Comparison of ENCODE assay signal across 25 cellular contexts in genomic region chr17:7512105-7512504, GRCh38. TPM values are rescaled to one million over a fixed set of nuclear protein-coding genes. Genes with fewer than 3 reads are reported as not detected.
DNase-seq lines count a peak whose midpoint lies in the region; ATAC-seq, FAIRE-seq and TF ChIP-seq lines count a peak whose summit lies in the region.
"Had no signal": no experiment of that assay in that cellular context is flagged by ENCODE, and none has a peak within 500 bp of the region (broad histone marks: within the 10 kb centered on the region; RNA-seq: fewer than 3 reads in every experiment).

No MANE protein-coding gene starts in this region.

- CTCF ChIA-PET in HepG2 (lab: Yijun Ruan, JAX; ENCODE audit: low intra/inter-chr PET ratio, low total read pairs): no interaction called here

- H3K9me3 ChIP-seq in HepG2 (ENCODE audit: low read length): no peaks in the 10 kb centered on the region
- H3K9me3 ChIP-seq in right lobe of liver: no peaks in the 10 kb centered on the region
- H3K9me3 ChIP-seq: BLaER1 treated with 17β-estradiol and CSF1 and Interleukin-3, amounts not matched to agents 10 nM and 100 nM; HAP-1 had no signal

- H3K4me3 ChIP-seq in HepG2 (replicated peaks in 1 of 3; ENCODE audit: insufficient read depth in 1 of 3, low read depth in 2 of 3, low read length in 3 of 3) (no peak overlapping the region), right lobe of liver (no peak overlapping the region)
- H3K4me3 ChIP-seq: BLaER1 treated with 17β-estradiol and CSF1 and Interleukin-3, amounts not matched to agents 10 nM and 100 nM; GM12878; GM23248; HAP-1 had no signal

- no peak for TF ChIP-seq CTCF in HepG2 (CRISPR knock-in tag; IDR thresholded peaks at IDR 0.05)
- TF ChIP-seq CTCF in right lobe of liver (IDR thresholded peaks at IDR 0.05): no peak

- no peak for TF ChIP-seq RAD21 in HepG2 (CRISPR knock-in tag; IDR thresholded peaks at IDR 0.05)

- no peak for FAIRE-seq in HepG2 (lab: Jason Lieb, UNC)
- FAIRE-seq: GM12878, GM19239 had no signal

- 97% methylated on average over 9 of the region's 15 CpGs for WGBS in HepG2 (ENCODE audit: low lambda C conversion rate)
- 81% methylated on average over 5 of the region's 15 CpGs for WGBS in right lobe of liver (ENCODE audit: insufficient coverage, low coverage, low lambda C conversion rate, missing lambda C conversion rate)

- no peak overlapping the region for H2AFZ ChIP-seq in HepG2 (ENCODE audit: low read length)
- H2AFZ ChIP-seq: GM23248 had no signal

- H3K4me2 ChIP-seq in HepG2 (ENCODE audit: low read depth, low read length): no peak overlapping the region
- H3K4me2 ChIP-seq: BLaER1 treated with 17β-estradiol and CSF1 and Interleukin-3, amounts not matched to agents 10 nM and 100 nM had no signal

- intact Hi-C loops in HepG2 (cut with micrococcal nuclease; ENCODE audit: unreplicated experiment): no loop called here
- intact Hi-C loops in right lobe of liver (cut with DNase I): loop anchor here (5.0 to 10.0 kb wide), 3 partner anchors 50 to 157 kb away; partner anchors contain the start of genes SENP3 (in 2 of the 2), KCTD11 (in 1 of the 2) and TMEM95 (in 1 of the 2)

- TF ChIP-seq POLR2A in HepG2 (IDR thresholded peaks at IDR 0.05; ENCODE audit: insufficient read depth in 1 of 2, low read depth in 2 of 2, low read length in 2 of 2): no peak
- no peak for TF ChIP-seq POLR2A in right lobe of liver (IDR thresholded peaks at IDR 0.05)

- in situ Hi-C loops in HepG2 (cut with HindIII; ENCODE audit: extremely low pct_ligation_motif_present, low pct_unique_long_range_greater_than_20kb): loop anchor here (5.0 kb wide), 1 partner anchor 45 kb away; the partner anchor contains the start of gene TNFSF13

- TF ChIP-seq EP300 in HepG2 (IDR thresholded peaks at IDR 0.05; ENCODE audit: low read depth in 2 of 2, low read length in 2 of 2): no peak
- TF ChIP-seq EP300 in HepG2 (CRISPR knock-in tag; IDR thresholded peaks at IDR 0.05; ENCODE audit: borderline replicate concordance): no peak

- H3K4me3 Mint-ChIP-seq in central memory CD8-positive, alpha-beta T cell: no peak overlapping the region
- H3K4me3 Mint-ChIP-seq: B cell; CD8-positive, alpha-beta T cell; IgD-negative memory B cell had no signal

- no peaks in the 10 kb centered on the region for H3K79me2 ChIP-seq in HepG2 (ENCODE audit: insufficient read depth, low read length)

- DNase-seq in HepG2 (ENCODE audit: low spot score) (no peak), right lobe of liver (no peak), mucosa of gallbladder (ENCODE audit: low spot score) (no peak), substantia nigra (lab: John Stamatoyannopoulos, UW) (no peak)
- no peak for DNase-seq in central memory CD8-positive, alpha-beta T cell (ENCODE audit: low spot score in 2 of 2)
- DNase-seq: Calu3; CD8-positive, alpha-beta T cell; DMS 273 treated with DMSO at 0.1 percent for 48 hours; DMS53; DND-41; EL; GM23248 had no signal

- H3K27ac ChIP-seq in HepG2 (ENCODE audit: extremely low read length, insufficient read depth, low read length) (no peak overlapping the region), right lobe of liver (no peak overlapping the region), substantia nigra (ENCODE audit: low read depth, low read length, poor library complexity, severe bottlenecking) (no peak overlapping the region)
- H3K27ac ChIP-seq: BLaER1 treated with 17β-estradiol and CSF1 and Interleukin-3, amounts not matched to agents 10 nM and 100 nM; GM23248; HL-60 had no signal

- H3K4me1 ChIP-seq in HepG2 (ENCODE audit: insufficient read depth, low read length) (peaks cover 5% of the 10 kb centered on the region), right lobe of liver (peaks cover 0 to 11% (median 0%) of the 10 kb centered on the region in 4 donors)
- H3K4me1 ChIP-seq: HAP-1 had no signal

- no peaks in the 10 kb centered on the region for H3K27me3 Mint-ChIP-seq in central memory CD8-positive, alpha-beta T cell
- H3K27me3 Mint-ChIP-seq: B cell, IgD-negative memory B cell had no signal

- peak overlapping the region; percentile 84 for H3K27ac Mint-ChIP-seq in central memory CD8-positive, alpha-beta T cell (ENCODE audit: low read depth)
- H3K27ac Mint-ChIP-seq: B cell, IgD-negative memory B cell had no signal

- H3K36me3 ChIP-seq in HepG2 (replicated peaks in 1 of 2; ENCODE audit: control insufficient read depth in 1 of 2, insufficient read depth in 2 of 2, low read length in 2 of 2) (peaks cover 34 to 62% of the 10 kb centered on the region in 2 experiments), right lobe of liver (peaks cover 4 to 63% (median 34%) of the 10 kb centered on the region in 4 donors)

- POLR2A ChIA-PET in HepG2 (lab: Yijun Ruan, JAX): no interaction called here

- H3K27me3 ChIP-seq in HepG2 (ENCODE audit: control insufficient read depth in 1 of 2, insufficient read depth in 2 of 2, low read length in 2 of 2) (no peaks in the 10 kb centered on the region), right lobe of liver (no peaks in the 10 kb centered on the region)
- H3K27me3 ChIP-seq: BLaER1 treated with 17β-estradiol and CSF1 and Interleukin-3, amounts not matched to agents 10 nM and 100 nM had no signal

- H3K36me3 Mint-ChIP-seq in central memory CD8-positive, alpha-beta T cell (ENCODE audit: insufficient read depth): peaks cover 76% of the 10 kb centered on the region

- no TSS peak for BruUV-seq in HepG2 (replicated peaks; lab: Mats Ljungman, UMichigan)

- no peaks in the 10 kb centered on the region for H3K9me3 Mint-ChIP-seq in central memory CD8-positive, alpha-beta T cell
- H3K9me3 Mint-ChIP-seq: CD8-positive, alpha-beta T cell; IgD-negative memory B cell had no signal

- no peak overlapping the region for H3K9ac ChIP-seq in HepG2 (ENCODE audit: insufficient read depth, low read depth, low read length)
- H3K9ac ChIP-seq: BLaER1 treated with 17β-estradiol and CSF1 and Interleukin-3, amounts not matched to agents 10 nM and 100 nM; GM23248 had no signal

- H3K4me1 Mint-ChIP-seq in central memory CD8-positive, alpha-beta T cell: peaks cover 8% of the 10 kb centered on the region
- H3K4me1 Mint-ChIP-seq: B cell, IgD-negative memory B cell had no signal

- H4K20me1 ChIP-seq in HepG2 (ENCODE audit: insufficient read depth, low read length): no peaks in the 10 kb centered on the region

- ATAC-seq in HepG2 (no peak; the same call in 2 of the 3 replicates), right lobe of liver (no peak), esophagus mucosa (peak; percentile 3), HG02884 (IDR thresholded peaks at IDR 0.05; ENCODE audit: unreplicated experiment) (no peak)
- ATAC-seq in central memory CD8-positive, alpha-beta T cell (replicated peaks; ENCODE audit: extremely low read depth, poor library complexity, severe bottlenecking): no peak
- ATAC-seq: GM12878 had no signal

RNA-seq across cellular contexts. Expression of gene POLR2A, which starts 27.9 kb away (rescaled TPM):
- 17.8 and 63.2 TPM in 2 replicates for total RNA-seq in HepG2 (2016; rRNA removed; fragmentation: Illumina TruSeq; extraction: Trizol)
- 31.8 and 37.1 TPM in 2 replicates for total RNA-seq in HepG2 (2016; cell fraction: cytosol; rRNA removed; fragmentation: Illumina TruSeq; extraction: Trizol; ENCODE audit: low read depth)
- 16.0 and 50.4 TPM in 2 replicates for total RNA-seq in HepG2 (2016; cell fraction: insoluble cytoplasmic fraction; rRNA removed; fragmentation: Illumina TruSeq; extraction: Trizol)
- total RNA-seq in HepG2 (2016; cell fraction: membrane; rRNA removed; fragmentation: Illumina TruSeq; extraction: Trizol): 16.5 and 17.5 TPM in 2 replicates
- total RNA-seq in HepG2 (2016; cell fraction: nucleus; rRNA removed; fragmentation: Illumina TruSeq; extraction: Trizol): 46.2 and 49.6 TPM in 2 replicates
- 17.2 and 18.3 TPM in 2 replicates for polyA plus RNA-seq in HepG2 (2011; rRNA removed)
- polyA plus RNA-seq in HepG2 (2011; cell fraction: cytosol; rRNA removed): 4.8 and 6.3 TPM in 2 replicates
- 85.5 and 109 TPM in 2 replicates for polyA plus RNA-seq in HepG2 (2011; cell fraction: nucleus; rRNA removed)
- polyA plus RNA-seq in HepG2 (2012): 43.9 and 44.8 TPM in 2 replicates
- 1.2 and 1.6 TPM in 2 replicates for polyA plus RNA-seq in HepG2 (2016; cell fraction: cytosol; fragmentation: Illumina TruSeq; extraction: Trizol; ENCODE audit: low read depth)
- polyA plus RNA-seq in HepG2 (2016; cell fraction: insoluble cytoplasmic fraction; fragmentation: Illumina TruSeq; extraction: Trizol; ENCODE audit: low read depth): 25.1 and 41.6 TPM in 2 replicates
- polyA plus RNA-seq in HepG2 (2016; cell fraction: membrane; fragmentation: Illumina TruSeq; extraction: Trizol; ENCODE audit: low read depth): 2.8 and 4.1 TPM in 2 replicates
- 62.8 and 68.8 TPM in 2 replicates for polyA plus RNA-seq in HepG2 (2016; cell fraction: nucleus; fragmentation: Illumina TruSeq; extraction: Trizol; ENCODE audit: insufficient read depth, low read depth)
- polyA minus RNA-seq in HepG2 (2011; rRNA and poly(A)+ RNA removed; ENCODE audit: low replicate concordance): 200 and 209 TPM in 2 replicates
- polyA minus RNA-seq in HepG2 (2011; cell fraction: cytosol; rRNA and poly(A)+ RNA removed): 71.5 and 80.7 TPM in 2 replicates
- polyA minus RNA-seq in HepG2 (2011; cell fraction: nucleus; rRNA and poly(A)+ RNA removed): 159 and 190 TPM in 2 replicates
- 10 to 100 TPM; 36.1 to 49.9 (median 46.0) TPM for total RNA-seq in right lobe of liver
- total RNA-seq in esophagus mucosa: 116 TPM
- 133 TPM for total RNA-seq in mucosa of gallbladder

RNA-seq across cellular contexts. Expression of gene SLC35G6, which starts 30.9 kb away (rescaled TPM):
- 0.07 TPM in 1 of 2 replicates, not detected in the other for total RNA-seq in HepG2 (2016; rRNA removed; fragmentation: Illumina TruSeq; extraction: Trizol)
- not detected in 2 replicates for total RNA-seq in HepG2 (2016; cell fraction: cytosol; rRNA removed; fragmentation: Illumina TruSeq; extraction: Trizol; ENCODE audit: low read depth)
- not detected in 2 replicates for total RNA-seq in HepG2 (2016; cell fraction: insoluble cytoplasmic fraction; rRNA removed; fragmentation: Illumina TruSeq; extraction: Trizol)
- total RNA-seq in HepG2 (2016; cell fraction: membrane; rRNA removed; fragmentation: Illumina TruSeq; extraction: Trizol): not detected in 2 replicates
- total RNA-seq in HepG2 (2016; cell fraction: nucleus; rRNA removed; fragmentation: Illumina TruSeq; extraction: Trizol): not detected in 2 replicates
- polyA plus RNA-seq in HepG2 (2011; rRNA removed): 0.04 TPM in 1 of 2 replicates, not detected in the other
- polyA plus RNA-seq in HepG2 (2011; cell fraction: cytosol; rRNA removed): not detected in 2 replicates
- polyA plus RNA-seq in HepG2 (2011; cell fraction: nucleus; rRNA removed): not detected in 2 replicates
- 0.09 and 0.16 TPM in 2 replicates for polyA plus RNA-seq in HepG2 (2012)
- not detected in 2 replicates for polyA plus RNA-seq in HepG2 (2016; cell fraction: cytosol; fragmentation: Illumina TruSeq; extraction: Trizol; ENCODE audit: low read depth)
- polyA plus RNA-seq in HepG2 (2016; cell fraction: insoluble cytoplasmic fraction; fragmentation: Illumina TruSeq; extraction: Trizol; ENCODE audit: low read depth): not detected in 2 replicates
- not detected in 2 replicates for polyA plus RNA-seq in HepG2 (2016; cell fraction: membrane; fragmentation: Illumina TruSeq; extraction: Trizol; ENCODE audit: low read depth)
- polyA plus RNA-seq in HepG2 (2016; cell fraction: nucleus; fragmentation: Illumina TruSeq; extraction: Trizol; ENCODE audit: insufficient read depth, low read depth): not detected in 2 replicates
- polyA minus RNA-seq in HepG2 (2011; rRNA and poly(A)+ RNA removed; ENCODE audit: low replicate concordance): not detected in 2 replicates
- not detected in 2 replicates for polyA minus RNA-seq in HepG2 (2011; cell fraction: cytosol; rRNA and poly(A)+ RNA removed)
- polyA minus RNA-seq in HepG2 (2011; cell fraction: nucleus; rRNA and poly(A)+ RNA removed): not detected in 2 replicates
- not detected for total RNA-seq in right lobe of liver
- total RNA-seq in esophagus mucosa: not detected
- total RNA-seq in mucosa of gallbladder: not detected
- total RNA-seq: A172; Calu3; CD8-positive, alpha-beta T cell; G401; GM12878; GM23248; H4; HT1080 had no signal
- polyA plus RNA-seq: IgD-negative memory B cell had no signal

RNA-seq across cellular contexts. Expression of gene ZBTB4, which starts 32.7 kb away (rescaled TPM):
- total RNA-seq in HepG2 (2016; rRNA removed; fragmentation: Illumina TruSeq; extraction: Trizol) (3.3 and 4.3 TPM in 2 replicates), right lobe of liver (10 to 100 TPM in 1 of 6 experiments, 1 to 10 TPM in 5; 5.7 to 10.5 (median 7.9) TPM), esophagus mucosa (21.0 TPM), mucosa of gallbladder (82.8 TPM)
- 0.40 and 0.53 TPM in 2 replicates for total RNA-seq in HepG2 (2016; cell fraction: cytosol; rRNA removed; fragmentation: Illumina TruSeq; extraction: Trizol; ENCODE audit: low read depth)
- total RNA-seq in HepG2 (2016; cell fraction: insoluble cytoplasmic fraction; rRNA removed; fragmentation: Illumina TruSeq; extraction: Trizol): 3.5 and 4.2 TPM in 2 replicates
- total RNA-seq in HepG2 (2016; cell fraction: membrane; rRNA removed; fragmentation: Illumina TruSeq; extraction: Trizol): 2.0 and 2.1 TPM in 2 replicates
- 4.9 and 5.7 TPM in 2 replicates for total RNA-seq in HepG2 (2016; cell fraction: nucleus; rRNA removed; fragmentation: Illumina TruSeq; extraction: Trizol)
- polyA plus RNA-seq in HepG2 (2011; rRNA removed): 7.4 and 7.9 TPM in 2 replicates
- polyA plus RNA-seq in HepG2 (2011; cell fraction: cytosol; rRNA removed): 5.5 and 5.7 TPM in 2 replicates
- polyA plus RNA-seq in HepG2 (2011; cell fraction: nucleus; rRNA removed): 16.5 and 17.2 TPM in 2 replicates
- polyA plus RNA-seq in HepG2 (2012): 7.9 and 9.5 TPM in 2 replicates
- 0.25 and 0.36 TPM in 2 replicates for polyA plus RNA-seq in HepG2 (2016; cell fraction: cytosol; fragmentation: Illumina TruSeq; extraction: Trizol; ENCODE audit: low read depth)
- polyA plus RNA-seq in HepG2 (2016; cell fraction: insoluble cytoplasmic fraction; fragmentation: Illumina TruSeq; extraction: Trizol; ENCODE audit: low read depth): 4.0 and 4.5 TPM in 2 replicates
- 1.1 and 1.4 TPM in 2 replicates for polyA plus RNA-seq in HepG2 (2016; cell fraction: membrane; fragmentation: Illumina TruSeq; extraction: Trizol; ENCODE audit: low read depth)
- polyA plus RNA-seq in HepG2 (2016; cell fraction: nucleus; fragmentation: Illumina TruSeq; extraction: Trizol; ENCODE audit: insufficient read depth, low read depth): 10.4 and 11.2 TPM in 2 replicates
- polyA minus RNA-seq in HepG2 (2011; rRNA and poly(A)+ RNA removed; ENCODE audit: low replicate concordance): 19.5 and 24.6 TPM in 2 replicates
- polyA minus RNA-seq in HepG2 (2011; cell fraction: cytosol; rRNA and poly(A)+ RNA removed): 6.2 and 7.2 TPM in 2 replicates
- polyA minus RNA-seq in HepG2 (2011; cell fraction: nucleus; rRNA and poly(A)+ RNA removed): 12.5 and 14.9 TPM in 2 replicates

RNA-seq across cellular contexts. Expression of gene TNFSF12, which starts 36.8 kb away (rescaled TPM):
- 0.73 and 0.93 TPM in 2 replicates for total RNA-seq in HepG2 (2016; rRNA removed; fragmentation: Illumina TruSeq; extraction: Trizol)
- total RNA-seq in HepG2 (2016; cell fraction: cytosol; rRNA removed; fragmentation: Illumina TruSeq; extraction: Trizol; ENCODE audit: low read depth): 3.9 and 4.8 TPM in 2 replicates
- 0.97 and 1.6 TPM in 2 replicates for total RNA-seq in HepG2 (2016; cell fraction: insoluble cytoplasmic fraction; rRNA removed; fragmentation: Illumina TruSeq; extraction: Trizol)
- total RNA-seq in HepG2 (2016; cell fraction: membrane; rRNA removed; fragmentation: Illumina TruSeq; extraction: Trizol): 3.9 and 5.7 TPM in 2 replicates
- total RNA-seq in HepG2 (2016; cell fraction: nucleus; rRNA removed; fragmentation: Illumina TruSeq; extraction: Trizol): 1.2 TPM in 1 of 2 replicates, not detected in the other
- 6.3 and 7.2 TPM in 2 replicates for polyA plus RNA-seq in HepG2 (2011; rRNA removed)
- 7.6 and 10.0 TPM in 2 replicates for polyA plus RNA-seq in HepG2 (2011; cell fraction: cytosol; rRNA removed)
- 5.3 and 5.4 TPM in 2 replicates for polyA plus RNA-seq in HepG2 (2011; cell fraction: nucleus; rRNA removed)
- 5.1 and 5.5 TPM in 2 replicates for polyA plus RNA-seq in HepG2 (2012)
- polyA plus RNA-seq in HepG2 (2016; cell fraction: cytosol; fragmentation: Illumina TruSeq; extraction: Trizol; ENCODE audit: low read depth): 13.4 and 14.8 TPM in 2 replicates
- 1.9 and 2.1 TPM in 2 replicates for polyA plus RNA-seq in HepG2 (2016; cell fraction: insoluble cytoplasmic fraction; fragmentation: Illumina TruSeq; extraction: Trizol; ENCODE audit: low read depth)
- polyA plus RNA-seq in HepG2 (2016; cell fraction: membrane; fragmentation: Illumina TruSeq; extraction: Trizol; ENCODE audit: low read depth): 12.4 and 14.7 TPM in 2 replicates
- 1.4 and 2.2 TPM in 2 replicates for polyA plus RNA-seq in HepG2 (2016; cell fraction: nucleus; fragmentation: Illumina TruSeq; extraction: Trizol; ENCODE audit: insufficient read depth, low read depth)
- 2.1 and 2.2 TPM in 2 replicates for polyA minus RNA-seq in HepG2 (2011; rRNA and poly(A)+ RNA removed; ENCODE audit: low replicate concordance)
- 1.8 and 2.3 TPM in 2 replicates for polyA minus RNA-seq in HepG2 (2011; cell fraction: cytosol; rRNA and poly(A)+ RNA removed)
- polyA minus RNA-seq in HepG2 (2011; cell fraction: nucleus; rRNA and poly(A)+ RNA removed): 0.99 and 1.0 TPM in 2 replicates
- total RNA-seq in right lobe of liver: 10 to 100 TPM in 4 of 6 experiments, 1 to 10 TPM in 2; 6.1 to 14.7 (median 11.4) TPM
- 2.7 TPM for total RNA-seq in esophagus mucosa
- 81.5 TPM for total RNA-seq in mucosa of gallbladder
- total RNA-seq: G401 had no signal

RNA-seq across cellular contexts. Expression of gene TNFSF13, which starts 46.4 kb away (rescaled TPM):
- total RNA-seq in HepG2 (2016; rRNA removed; fragmentation: Illumina TruSeq; extraction: Trizol) (1.7 and 2.5 TPM in 2 replicates), right lobe of liver (10 to 100 TPM in 2 of 6 experiments, 1 to 10 TPM in 4; 4.3 to 13.0 (median 6.2) TPM), esophagus mucosa (6.4 TPM), mucosa of gallbladder (120 TPM)
- total RNA-seq in HepG2 (2016; cell fraction: cytosol; rRNA removed; fragmentation: Illumina TruSeq; extraction: Trizol; ENCODE audit: low read depth): 0.20 and 0.79 TPM in 2 replicates
- 2.0 and 2.2 TPM in 2 replicates for total RNA-seq in HepG2 (2016; cell fraction: insoluble cytoplasmic fraction; rRNA removed; fragmentation: Illumina TruSeq; extraction: Trizol)
- 1.1 and 2.2 TPM in 2 replicates for total RNA-seq in HepG2 (2016; cell fraction: membrane; rRNA removed; fragmentation: Illumina TruSeq; extraction: Trizol)
- 2.9 and 3.2 TPM in 2 replicates for total RNA-seq in HepG2 (2016; cell fraction: nucleus; rRNA removed; fragmentation: Illumina TruSeq; extraction: Trizol)
- polyA plus RNA-seq in HepG2 (2011; rRNA removed): 3.3 TPM in 2 replicates
- 2.2 TPM in 2 replicates for polyA plus RNA-seq in HepG2 (2011; cell fraction: cytosol; rRNA removed)
- polyA plus RNA-seq in HepG2 (2011; cell fraction: nucleus; rRNA removed): 9.6 and 11.2 TPM in 2 replicates
- 2.6 and 3.9 TPM in 2 replicates for polyA plus RNA-seq in HepG2 (2012)
- 0.76 and 2.2 TPM in 2 replicates for polyA plus RNA-seq in HepG2 (2016; cell fraction: cytosol; fragmentation: Illumina TruSeq; extraction: Trizol; ENCODE audit: low read depth)
- 3.1 and 3.7 TPM in 2 replicates for polyA plus RNA-seq in HepG2 (2016; cell fraction: insoluble cytoplasmic fraction; fragmentation: Illumina TruSeq; extraction: Trizol; ENCODE audit: low read depth)
- 2.2 and 2.3 TPM in 2 replicates for polyA plus RNA-seq in HepG2 (2016; cell fraction: membrane; fragmentation: Illumina TruSeq; extraction: Trizol; ENCODE audit: low read depth)
- 4.9 and 6.7 TPM in 2 replicates for polyA plus RNA-seq in HepG2 (2016; cell fraction: nucleus; fragmentation: Illumina TruSeq; extraction: Trizol; ENCODE audit: insufficient read depth, low read depth)
- 2.2 and 7.1 TPM in 2 replicates for polyA minus RNA-seq in HepG2 (2011; rRNA and poly(A)+ RNA removed; ENCODE audit: low replicate concordance)
- 0.26 and 1.3 TPM in 2 replicates for polyA minus RNA-seq in HepG2 (2011; cell fraction: cytosol; rRNA and poly(A)+ RNA removed)
- polyA minus RNA-seq in HepG2 (2011; cell fraction: nucleus; rRNA and poly(A)+ RNA removed): 2.1 and 3.0 TPM in 2 replicates
- total RNA-seq: G401, GM23248, H4 had no signal
